10 cellular contexts compared by ENCODE assay signal in the genomic region with DNA sequence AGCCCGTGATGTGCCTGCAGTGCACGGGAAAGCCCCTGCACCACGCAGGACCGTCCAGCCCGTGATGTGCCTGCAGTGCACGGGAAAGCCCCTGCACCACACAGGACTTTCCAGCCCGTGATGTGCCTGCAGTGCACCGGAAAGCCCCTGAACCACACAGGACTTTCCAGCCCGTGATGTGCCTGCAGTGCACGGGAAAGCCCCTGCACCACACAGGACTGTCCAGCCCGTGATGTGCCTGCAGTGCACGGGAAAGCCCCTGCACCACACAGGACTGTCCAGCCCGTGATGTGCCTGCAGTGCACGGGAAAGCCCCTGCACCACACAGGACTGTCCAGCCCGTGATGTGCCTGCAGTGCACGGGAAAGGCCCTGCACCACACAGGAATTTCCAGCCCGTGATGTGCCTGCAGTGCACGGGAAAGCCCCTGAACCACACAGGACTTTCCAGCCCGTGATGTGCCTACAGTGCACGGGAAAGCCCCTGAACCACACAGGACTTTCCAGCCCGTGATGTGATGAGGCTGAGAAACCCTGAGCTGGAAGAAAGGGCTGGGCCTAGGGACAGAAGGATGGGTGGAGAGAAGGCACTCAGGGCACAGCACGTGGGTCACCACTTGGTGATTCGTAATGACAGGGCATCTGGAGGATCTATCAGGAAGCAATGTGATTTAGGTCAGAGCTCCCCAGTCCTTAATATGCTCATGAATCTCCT. TPM values are rescaled to one million over a fixed set of nuclear protein-coding genes. Genes with fewer than 3 reads are reported as not detected.
DNase-seq lines count a peak whose midpoint lies in the region; ATAC-seq, FAIRE-seq and TF ChIP-seq lines count a peak whose summit lies in the region.
"Not testable (repeated sequence)": the region's sequence is repeated elsewhere in the genome, so short reads cannot be mapped to it uniquely, and the experiment has no call there.
"Had no signal": no experiment of that assay in that cellular context is flagged by ENCODE, and none has a peak within 500 bp of the region (broad histone marks: within the 10 kb centered on the region; RNA-seq: fewer than 3 reads in every experiment).

No MANE protein-coding gene starts in this region.

- not testable (repeated sequence) for H3K27ac ChIP-seq in A549; HCT116 (ENCODE audit: low read depth, low read length); esophagus muscularis mucosa (replicated peaks in 1 of 4)

- DNase-seq in A549 (ENCODE audit: low read depth in 1 of 2, low spot score in 1 of 2); HCT116 (ENCODE audit: low read depth, low spot score): not testable (repeated sequence)
- DNase-seq in activated T-cell treated with anti-CD3 and anti-CD28 coated beads, Interleukin-2, amount 50 U/mL, for 48 hours, result peak; percentile 70 to 74
- DNase-seq in esophagus muscularis mucosa (ENCODE audit: extremely low spot score), result peak; percentile 66
- peak; percentile 86 for DNase-seq in stimulated activated CD4-positive, alpha-beta T cell treated with anti-CD3 and anti-CD28 coated beads, Interleukin-1b, Interleukin-23, amount 100 ng/mL, for 48 hours

- RAD21 ChIA-PET in HCT116 (lab: Charles Lee; ENCODE audit: low non-redundant PET in 1 of 2, low total read pairs in 2 of 2, uncharacterized antibody in 2 of 2, unreplicated experiment in 2 of 2), result not testable (repeated sequence)

- peak; percentile 13 to 14; a peak in 3 of 6 replicates for ATAC-seq in A549
- peak; percentile 67 for ATAC-seq in GM18867 (IDR thresholded peaks at IDR 0.05; ENCODE audit: unreplicated experiment)
- ATAC-seq in HCT116, result not testable (repeated sequence)
- peak; percentile 61 for ATAC-seq in HG03565 (IDR thresholded peaks at IDR 0.05; ENCODE audit: unreplicated experiment)

- TF ChIP-seq CTCF in A549 (IDR thresholded peaks at IDR 0.05); HCT116 (IDR thresholded peaks at IDR 0.05 in 2 of 3, conservative IDR thresholded peaks at IDR 0.05 in 1 of 3; ENCODE audit: borderline replicate concordance in 1 of 3, insufficient read depth in 1 of 3, low read depth in 2 of 3, low read length in 2 of 3); esophagus muscularis mucosa (IDR thresholded peaks at IDR 0.05): not testable (repeated sequence)

- not testable (repeated sequence) for H3K9me2 ChIP-seq in HCT116 (ENCODE audit: insufficient read depth)

- peaks cover 11% of the 10 kb centered on the region for H3K9me3 Mint-ChIP-seq in T-helper 1 cell treated with Interleukin-12 subunit alpha and Interleukin-12 subunit beta and Interleukin-4 antibody, amounts not matched to agents 30 μg/mL and 1 μg/mL, for 36 hours

- H3K4me1 ChIP-seq in A549, result peaks cover 32% of the 10 kb centered on the region
- H3K4me1 ChIP-seq in HCT116 (ENCODE audit: control insufficient read depth in 1 of 2, insufficient read depth in 2 of 2, low read length in 2 of 2), result peaks cover 18 to 54% of the 10 kb centered on the region in 2 experiments
- H3K4me1 ChIP-seq in esophagus muscularis mucosa, result peaks cover 11 to 17% (median 17%) of the 10 kb centered on the region in 4 donors

- H3K4me3 Mint-ChIP-seq in T-helper 1 cell treated with Interleukin-12 subunit alpha and Interleukin-12 subunit beta and Interleukin-4 antibody, amounts not matched to agents 30 μg/mL and 1 μg/mL, for 36 hours, result not testable (repeated sequence)

- H3K4me1 Mint-ChIP-seq in T-helper 1 cell treated with Interleukin-12 subunit alpha and Interleukin-12 subunit beta and Interleukin-4 antibody, amounts not matched to agents 30 μg/mL and 1 μg/mL, for 36 hours (ENCODE audit: low read depth), result not testable (repeated sequence)

- not testable (repeated sequence) for H2AFZ ChIP-seq in HCT116 (ENCODE audit: low read depth, low read length, poor library complexity, severe bottlenecking)

- not testable (repeated sequence) for H4K20me1 ChIP-seq in HCT116 (ENCODE audit: insufficient read depth)

- H3K79me2 ChIP-seq in HCT116 (ENCODE audit: insufficient read depth, low read length), result not testable (repeated sequence)

- POLR2A ChIA-PET in A549 (lab: Yijun Ruan, JAX); HCT116 (lab: Charles Lee): not testable (repeated sequence)

- intact Hi-C loops in HCT116 (cut with micrococcal nuclease); esophagus muscularis mucosa (cut with DNase I): not testable (repeated sequence)

- not testable (repeated sequence) for H3K9me3 ChIP-seq in A549; HCT116 (ENCODE audit: control insufficient read depth in 1 of 2, insufficient read depth in 1 of 2, low read depth in 1 of 2, low read length in 2 of 2); esophagus muscularis mucosa

- TF ChIP-seq EP300 in A549 (IDR thresholded peaks at IDR 0.05); esophagus muscularis mucosa (IDR thresholded peaks at IDR 0.05): not testable (repeated sequence)

- 15% methylated on average over 14 of the region's 23 CpGs for WGBS in A549 (ENCODE audit: missing lambda C conversion rate)
- WGBS in esophagus muscularis mucosa, result 75% methylated on average over 9 of the region's 23 CpGs

- H3K36me3 Mint-ChIP-seq in T-helper 1 cell treated with Interleukin-12 subunit alpha and Interleukin-12 subunit beta and Interleukin-4 antibody, amounts not matched to agents 30 μg/mL and 1 μg/mL, for 36 hours (ENCODE audit: low read depth), result not testable (repeated sequence)

- not testable (repeated sequence) for H3K4me2 ChIP-seq in A549
- H3K4me2 ChIP-seq in HCT116 (ENCODE audit: low read length), result peak overlapping the region; percentile 55

- H3K27ac Mint-ChIP-seq in T-helper 1 cell treated with Interleukin-12 subunit alpha and Interleukin-12 subunit beta and Interleukin-4 antibody, amounts not matched to agents 30 μg/mL and 1 μg/mL, for 36 hours, result peak overlapping the region; percentile 76

- H3K36me3 ChIP-seq in HCT116 (ENCODE audit: control insufficient read depth in 1 of 2, insufficient read depth in 2 of 2, low read length in 2 of 2); esophagus muscularis mucosa: not testable (repeated sequence)

- CTCF ChIA-PET in A549 (lab: Yijun Ruan, JAX), result interaction anchor here (1.1 to 2.0 kb wide), 4 partner anchors 9 to 140 kb away, joined by 3 to 4 read pairs (median 4); no protein-coding TSS in a partner anchor
- CTCF ChIA-PET in HCT116 (lab: Charles Lee), result not testable (repeated sequence)

- H3K27me3 ChIP-seq in HCT116 (ENCODE audit: insufficient read depth, low read length), result not testable (repeated sequence)
- H3K27me3 ChIP-seq in esophagus muscularis mucosa, result peaks cover 0 to 13% (median 0%) of the 10 kb centered on the region in 4 donors

- not testable (repeated sequence) for TF ChIP-seq RAD21 in A549 (conservative IDR thresholded peaks at IDR 0.05 in 1 of 2, IDR thresholded peaks at IDR 0.05 in 1 of 2); HCT116 (IDR thresholded peaks at IDR 0.05; ENCODE audit: low read depth)

- H3K4me3 ChIP-seq in A549; HCT116 (replicated peaks in 1 of 2; ENCODE audit: low read depth in 1 of 2, low read length in 2 of 2); esophagus muscularis mucosa: not testable (repeated sequence)

- H3K9ac ChIP-seq in HCT116 (ENCODE audit: low read length), result not testable (repeated sequence)

- not testable (repeated sequence) for H3K27me3 Mint-ChIP-seq in T-helper 1 cell treated with Interleukin-12 subunit alpha and Interleukin-12 subunit beta and Interleukin-4 antibody, amounts not matched to agents 30 μg/mL and 1 μg/mL, for 36 hours (ENCODE audit: low read depth)

- not testable (repeated sequence) for TF ChIP-seq POLR2A in A549 (IDR thresholded peaks at IDR 0.05; ENCODE audit: low read length); HCT116 (IDR thresholded peaks at IDR 0.05; ENCODE audit: borderline replicate concordance, extremely low read depth, insufficient read depth, insufficient read length); esophagus muscularis mucosa (IDR thresholded peaks at IDR 0.05; ENCODE audit: low read depth)

- BruUV-seq in HCT116 (replicated peaks; lab: Mats Ljungman, UMichigan), result not testable (repeated sequence)

- FAIRE-seq in A549 (lab: Jason Lieb, UNC), result not testable (repeated sequence)

RNA-seq across cellular contexts. Expression of a gene that starts 20.3 kb away (rescaled TPM):
- polyA plus RNA-seq in A549 (2011; rRNA removed), result not detected in 2 replicates
- not detected in 2 replicates for polyA plus RNA-seq in A549 (2012; cell fraction: cytosol; rRNA removed)
- not detected in 2 replicates for polyA plus RNA-seq in A549 (2012; cell fraction: nucleus; rRNA removed)
- polyA plus RNA-seq in A549 (2017; fragmentation: RNase III; extraction: RNeasy Plus Mini Kit Qiagen cat#74134 plus additional on column Dnase treatment), result not detected in 3 replicates
- polyA minus RNA-seq in A549 (2011; rRNA and poly(A)+ RNA removed), result not detected in 2 replicates
- total RNA-seq in HCT116 (2021; ENCODE audit: unreplicated experiment), result not detected
- not detected in 2 replicates for polyA plus RNA-seq in HCT116 (2012)
- not detected for total RNA-seq in esophagus muscularis mucosa
- total RNA-seq: glomerular endothelial cell, left ventricle myocardium inferior had no signal

RNA-seq across cellular contexts. Expression of a gene that starts 23.1 kb away (rescaled TPM):
- polyA plus RNA-seq in A549 (2011; rRNA removed), result 1.8 and 3.3 TPM in 2 replicates
- 0.44 and 0.53 TPM in 2 replicates for polyA plus RNA-seq in A549 (2012; cell fraction: cytosol; rRNA removed)
- polyA plus RNA-seq in A549 (2012; cell fraction: nucleus; rRNA removed), result 0.62 and 0.68 TPM in 2 replicates
- polyA plus RNA-seq in A549 (2017; fragmentation: RNase III; extraction: RNeasy Plus Mini Kit Qiagen cat#74134 plus additional on column Dnase treatment), result 0.38 to 0.43 TPM (median 0.43 TPM) in 3 replicates
- 1.9 and 3.3 TPM in 2 replicates for polyA minus RNA-seq in A549 (2011; rRNA and poly(A)+ RNA removed)
- not detected for total RNA-seq in HCT116 (2021; ENCODE audit: unreplicated experiment)
- not detected in 2 replicates for polyA plus RNA-seq in HCT116 (2012)
- total RNA-seq in esophagus muscularis mucosa, result not detected
- total RNA-seq: glomerular endothelial cell, left ventricle myocardium inferior had no signal

RNA-seq across cellular contexts. Expression of a gene that starts 42.2 kb away (rescaled TPM):
- polyA plus RNA-seq in A549 (2011; rRNA removed) (2.2 and 4.1 TPM in 2 replicates), A549 (2017; fragmentation: RNase III; extraction: RNeasy Plus Mini Kit Qiagen cat#74134 plus additional on column Dnase treatment) (0.24 to 0.34 TPM (median 0.26 TPM) in 3 replicates)
- polyA plus RNA-seq in A549 (2012; cell fraction: cytosol; rRNA removed), result 0.12 and 0.19 TPM in 2 replicates
- 0.13 and 0.48 TPM in 2 replicates for polyA plus RNA-seq in A549 (2012; cell fraction: nucleus; rRNA removed)
- polyA minus RNA-seq in A549 (2011; rRNA and poly(A)+ RNA removed), result 0.58 and 2.4 TPM in 2 replicates
- total RNA-seq in HCT116 (2021; ENCODE audit: unreplicated experiment) (9.1 TPM), esophagus muscularis mucosa (10 to 100 TPM in 1 of 4 donors, 1 to 10 TPM in 3; 1.7 to 20.2 (median 2.2) TPM)
- 4.9 and 6.6 TPM in 2 replicates for polyA plus RNA-seq in HCT116 (2012)

RNA-seq across cellular contexts. Expression of a gene that starts 53.2 kb away (rescaled TPM):
- 0.04 and 0.07 TPM in 2 replicates for polyA plus RNA-seq in A549 (2011; rRNA removed)
- not detected in 2 replicates for polyA plus RNA-seq in A549 (2012; cell fraction: cytosol; rRNA removed)
- not detected in 2 replicates for polyA plus RNA-seq in A549 (2012; cell fraction: nucleus; rRNA removed)
- 0.03 TPM in 1 of 3 replicates, not detected in the others for polyA plus RNA-seq in A549 (2017; fragmentation: RNase III; extraction: RNeasy Plus Mini Kit Qiagen cat#74134 plus additional on column Dnase treatment)
- polyA minus RNA-seq in A549 (2011; rRNA and poly(A)+ RNA removed), result 0.08 TPM in 1 of 2 replicates, not detected in the other
- not detected for total RNA-seq in HCT116 (2021; ENCODE audit: unreplicated experiment)
- 0.04 TPM in 1 of 2 replicates, not detected in the other for polyA plus RNA-seq in HCT116 (2012)
- total RNA-seq in esophagus muscularis mucosa, result not detected
- total RNA-seq: glomerular endothelial cell, left ventricle myocardium inferior had no signal
